Comparison of ENCODE assay signal across 18 cellular contexts in the genomic region with DNA sequence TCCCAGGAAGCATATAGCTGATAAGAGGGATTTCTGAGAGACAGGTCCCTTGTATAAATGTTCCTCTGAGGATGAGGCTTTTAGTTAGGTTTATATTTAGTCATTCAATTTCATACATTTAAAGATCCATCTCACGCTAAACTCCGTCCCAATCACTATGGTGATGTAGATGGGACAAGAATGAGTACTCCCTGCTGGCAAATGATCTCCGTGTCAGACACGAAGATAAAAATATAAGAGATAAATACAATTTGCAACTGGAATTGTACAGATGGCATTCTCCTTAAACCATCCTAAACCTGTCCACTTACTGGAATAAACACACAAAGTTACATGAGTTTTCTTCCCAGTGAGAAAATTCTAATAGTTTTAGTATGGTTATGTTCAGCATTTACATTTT.
DNase-seq lines count a peak whose midpoint lies in the region; ATAC-seq and TF ChIP-seq lines count a peak whose summit lies in the region.
"Had no signal": no experiment of that assay in that cellular context is flagged by ENCODE, and none has a peak within 500 bp of the region (broad histone marks: within the 10 kb centered on the region; RNA-seq: fewer than 3 reads in every experiment).

No MANE protein-coding gene starts in this region.

- H3K9ac ChIP-seq in HUES6 (ENCODE audit: low read length), result peak overlapping the region; percentile 53
- no peak overlapping the region for H3K9ac ChIP-seq in endodermal cell (ENCODE audit: extremely low read depth, low read length, poor library complexity, severe bottlenecking)
- peak overlapping the region; percentile 52 for H3K9ac ChIP-seq in iPS-18a (ENCODE audit: low read length)
- H3K9ac ChIP-seq in MM.1S (ENCODE audit: low read length), result no peak overlapping the region
- H3K9ac ChIP-seq: GM23248, KMS-11 had no signal

- H3K9me3 Mint-ChIP-seq in endodermal cell, result no peaks in the 10 kb centered on the region
- peaks cover 14% of the 10 kb centered on the region for H3K9me3 Mint-ChIP-seq in stimulated activated memory B cell treated with anti-CD40 and anti-IgM and Interleukin-4, amounts not matched to agents 10 μg/mL and 1 μg/mL and 100 μg/mL, for 72 hours
- H3K9me3 Mint-ChIP-seq in activated naive CD4-positive, alpha-beta T cell treated with anti-CD3 and anti-CD28 coated beads, Interleukin-2, amount 10 ng/mL, durations not matched to agents 7 days and 5 days, result peaks cover 4% of the 10 kb centered on the region
- H3K9me3 Mint-ChIP-seq: CD8-positive, alpha-beta T cell had no signal

- H3K27ac ChIP-seq in HUES6 (ENCODE audit: low read depth, low read length) (peak overlapping the region; percentile 82), endodermal cell (ENCODE audit: low read depth, low read length) (no peak overlapping the region), iPS-18a (ENCODE audit: low read length) (peak overlapping the region; percentile 18), MM.1S (ENCODE audit: low read length) (no peak overlapping the region)
- H3K27ac ChIP-seq: A549, GM23248, KMS-11 had no signal

- TF ChIP-seq CTCF in endodermal cell (conservative IDR thresholded peaks at IDR 0.05) (no peak), MM.1S (IDR thresholded peaks at IDR 0.05; ENCODE audit: low read length) (no peak)

- H3K36me3 Mint-ChIP-seq in endodermal cell (ENCODE audit: low read depth), result peaks cover 4% of the 10 kb centered on the region
- H3K36me3 Mint-ChIP-seq in stimulated activated memory B cell treated with anti-CD40 and anti-IgM and Interleukin-4, amounts not matched to agents 10 μg/mL and 1 μg/mL and 100 μg/mL, for 72 hours, result no peaks in the 10 kb centered on the region
- no peaks in the 10 kb centered on the region for H3K36me3 Mint-ChIP-seq in activated naive CD4-positive, alpha-beta T cell treated with anti-CD3 and anti-CD28 coated beads, Interleukin-2, amount 10 ng/mL, durations not matched to agents 7 days and 5 days
- H3K36me3 Mint-ChIP-seq: CD14-positive monocyte; CD8-positive, alpha-beta T cell; IgD-negative memory B cell had no signal

- WGBS in endodermal cell (ENCODE audit: insufficient coverage in 1 of 2, insufficient read length in 1 of 2), 2 experiments, result 65% methylated on average over 4 of the region's 4 CpGs; no CpG with 5 or more reads in 1 of the 2 experiments

- H3F3A ChIP-seq in MM.1S (ENCODE audit: insufficient read depth, low read length), result no peaks in the 10 kb centered on the region

- H3K9me2 ChIP-seq in MM.1S (replicated peaks; ENCODE audit: insufficient read depth, low read length), result no peaks in the 10 kb centered on the region

- no peaks in the 10 kb centered on the region for H3K79me2 ChIP-seq in MM.1S (ENCODE audit: low read length)

- H3K9me3 ChIP-seq in HUES6 (ENCODE audit: control insufficient read depth, insufficient read depth, low read depth, low read length) (no peaks in the 10 kb centered on the region), endodermal cell (ENCODE audit: control insufficient read depth, low read length) (no peaks in the 10 kb centered on the region), iPS-18a (ENCODE audit: control insufficient read depth, low read depth, low read length) (no peaks in the 10 kb centered on the region), MM.1S (replicated peaks; ENCODE audit: insufficient read depth, low read length) (no peaks in the 10 kb centered on the region)
- H3K9me3 ChIP-seq: A549, HAP-1 had no signal

- no peaks in the 10 kb centered on the region for H4K20me1 ChIP-seq in MM.1S (ENCODE audit: insufficient read depth, low read length)

- DNase-seq in endodermal cell, result no peak
- DNase-seq in KG1 (lab: John Stamatoyannopoulos, UW), result no peak
- no peak for DNase-seq in activated naive CD4-positive, alpha-beta T cell treated with anti-CD3 and anti-CD28 coated beads, Interleukin-2, amount 10 ng/mL, durations not matched to agents 7 days and 5 days
- DNase-seq in MM.1S, result no peak
- DNase-seq: CD8-positive, alpha-beta T cell; COR-L47; DMS153; DND-41; GM23248 had no signal

- H3K4me3 ChIP-seq in HUES6 (ENCODE audit: low read depth, low read length), result peak overlapping the region; percentile 38
- no peak overlapping the region for H3K4me3 ChIP-seq in endodermal cell (ENCODE audit: low read length)
- peak overlapping the region; percentile 54 for H3K4me3 ChIP-seq in iPS-18a (ENCODE audit: low read length)
- no peak overlapping the region for H3K4me3 ChIP-seq in MM.1S (ENCODE audit: low read length)
- H3K4me3 ChIP-seq: A549, GM12878, GM23248, HAP-1 had no signal

- H3K27ac Mint-ChIP-seq in endodermal cell, result peak overlapping the region; percentile 1
- no peak overlapping the region for H3K27ac Mint-ChIP-seq in stimulated activated memory B cell treated with anti-CD40 and anti-IgM and Interleukin-4, amounts not matched to agents 10 μg/mL and 1 μg/mL and 100 μg/mL, for 72 hours
- H3K27ac Mint-ChIP-seq in activated naive CD4-positive, alpha-beta T cell treated with anti-CD3 and anti-CD28 coated beads, Interleukin-2, amount 10 ng/mL, durations not matched to agents 7 days and 5 days, result no peak overlapping the region
- H3K27ac Mint-ChIP-seq: CD14-positive monocyte; CD8-positive, alpha-beta T cell; IgD-negative memory B cell had no signal

- H2AFZ ChIP-seq in MM.1S (ENCODE audit: low read length), result no peak overlapping the region
- H2AFZ ChIP-seq: GM23248 had no signal

- ATAC-seq in stimulated activated memory B cell treated with anti-CD40 and anti-IgM and Interleukin-4, amounts not matched to agents 10 μg/mL and 1 μg/mL and 100 μg/mL, for 72 hours, result no peak
- ATAC-seq: A549; CD8-positive, alpha-beta T cell; GM12878 had no signal

- peaks cover 42% of the 10 kb centered on the region for H3K4me1 Mint-ChIP-seq in endodermal cell
- no peaks in the 10 kb centered on the region for H3K4me1 Mint-ChIP-seq in stimulated activated memory B cell treated with anti-CD40 and anti-IgM and Interleukin-4, amounts not matched to agents 10 μg/mL and 1 μg/mL and 100 μg/mL, for 72 hours
- no peaks in the 10 kb centered on the region for H3K4me1 Mint-ChIP-seq in activated naive CD4-positive, alpha-beta T cell treated with anti-CD3 and anti-CD28 coated beads, Interleukin-2, amount 10 ng/mL, durations not matched to agents 7 days and 5 days
- H3K4me1 Mint-ChIP-seq: CD14-positive monocyte, IgD-negative memory B cell had no signal

- H3K4me3 Mint-ChIP-seq in endodermal cell, result peak overlapping the region; percentile 16
- no peak overlapping the region for H3K4me3 Mint-ChIP-seq in stimulated activated memory B cell treated with anti-CD40 and anti-IgM and Interleukin-4, amounts not matched to agents 10 μg/mL and 1 μg/mL and 100 μg/mL, for 72 hours
- H3K4me3 Mint-ChIP-seq in activated naive CD4-positive, alpha-beta T cell treated with anti-CD3 and anti-CD28 coated beads, Interleukin-2, amount 10 ng/mL, durations not matched to agents 7 days and 5 days, result no peak overlapping the region
- H3K4me3 Mint-ChIP-seq: CD14-positive monocyte; CD8-positive, alpha-beta T cell; IgD-negative memory B cell had no signal

- H3K4me2 ChIP-seq in MM.1S (ENCODE audit: low read depth, low read length), result no peak overlapping the region
- H3K4me2 ChIP-seq: A549, KMS-11 had no signal

- H3K27me3 ChIP-seq in HUES6 (ENCODE audit: control insufficient read depth, insufficient read depth, low read length) (no peaks in the 10 kb centered on the region), endodermal cell (ENCODE audit: control insufficient read depth, insufficient read depth, low read length, poor library complexity, severe bottlenecking) (no peaks in the 10 kb centered on the region), iPS-18a (ENCODE audit: control insufficient read depth, insufficient read depth, low read length) (no peaks in the 10 kb centered on the region), MM.1S (replicated peaks; ENCODE audit: insufficient read depth, low read length) (no peaks in the 10 kb centered on the region)

- H3K36me3 ChIP-seq in HUES6 (ENCODE audit: control insufficient read depth, insufficient read depth, low read length) (peaks cover 25% of the 10 kb centered on the region), endodermal cell (ENCODE audit: control insufficient read depth, insufficient read depth, low read length) (no peaks in the 10 kb centered on the region), iPS-18a (ENCODE audit: control insufficient read depth, low read depth, low read length) (peaks cover 19% of the 10 kb centered on the region), MM.1S (replicated peaks; ENCODE audit: insufficient read depth, low read length) (no peaks in the 10 kb centered on the region)
- H3K36me3 ChIP-seq: HAP-1 had no signal

- H3K27me3 Mint-ChIP-seq in endodermal cell (ENCODE audit: insufficient read depth), result no peaks in the 10 kb centered on the region
- peaks cover 20% of the 10 kb centered on the region for H3K27me3 Mint-ChIP-seq in stimulated activated memory B cell treated with anti-CD40 and anti-IgM and Interleukin-4, amounts not matched to agents 10 μg/mL and 1 μg/mL and 100 μg/mL, for 72 hours
- peaks cover under 1% of the 10 kb centered on the region for H3K27me3 Mint-ChIP-seq in activated naive CD4-positive, alpha-beta T cell treated with anti-CD3 and anti-CD28 coated beads, Interleukin-2, amount 10 ng/mL, durations not matched to agents 7 days and 5 days

- H3K4me1 ChIP-seq in HUES6 (ENCODE audit: control insufficient read depth, insufficient read depth, low read length), result peaks cover 22% of the 10 kb centered on the region
- H3K4me1 ChIP-seq in endodermal cell (ENCODE audit: control insufficient read depth, insufficient read depth, low read length), result no peaks in the 10 kb centered on the region
- H3K4me1 ChIP-seq in iPS-18a (ENCODE audit: control insufficient read depth, low read depth, low read length), result peaks cover 9% of the 10 kb centered on the region
- H3K4me1 ChIP-seq in MM.1S (ENCODE audit: low read length), result no peaks in the 10 kb centered on the region
- H3K4me1 ChIP-seq: A549, HAP-1 had no signal

- CTCF ChIA-PET in activated naive CD4-positive, alpha-beta T cell treated with anti-CD3 and anti-CD28 coated beads, Interleukin-2, amount 10 ng/mL, durations not matched to agents 7 days and 5 days (lab: Charles Lee), result no interaction called here

Comparison
In these comparisons a context has a peak if more than half of its experiments do, and no peak if none do; other contexts are left out.
1. H3K27ac ChIP-seq: peak in HUES6 (single experiment) and iPS-18a (single experiment); none in endodermal cell (single experiment) and MM.1S (single experiment).
2. H3K4me3 ChIP-seq: peak in HUES6 (single experiment) and iPS-18a (single experiment); none in endodermal cell (single experiment) and MM.1S (single experiment).
3. H3K9ac ChIP-seq: peak in HUES6 (single experiment) and iPS-18a (single experiment); none in endodermal cell (single experiment) and MM.1S (single experiment).